Comparison of ENCODE assay signal across 3 cellular contexts in genomic region chr9:72701510-72701909, GRCh38.
"Had no signal": no experiment of that assay in that cellular context is flagged by ENCODE, and none has a peak within 500 bp of the region (broad histone marks: within the 10 kb centered on the region; RNA-seq: fewer than 3 reads in every experiment).

No MANE protein-coding gene starts in this region.

- DNase-seq: GDM1, GF-D8 had no signal

- H3K4me3 ChIP-seq: GM12878 had no signal

- ATAC-seq: GM12878 had no signal
